ENCODE assay signal across 8 cellular contexts in the genomic region with DNA sequence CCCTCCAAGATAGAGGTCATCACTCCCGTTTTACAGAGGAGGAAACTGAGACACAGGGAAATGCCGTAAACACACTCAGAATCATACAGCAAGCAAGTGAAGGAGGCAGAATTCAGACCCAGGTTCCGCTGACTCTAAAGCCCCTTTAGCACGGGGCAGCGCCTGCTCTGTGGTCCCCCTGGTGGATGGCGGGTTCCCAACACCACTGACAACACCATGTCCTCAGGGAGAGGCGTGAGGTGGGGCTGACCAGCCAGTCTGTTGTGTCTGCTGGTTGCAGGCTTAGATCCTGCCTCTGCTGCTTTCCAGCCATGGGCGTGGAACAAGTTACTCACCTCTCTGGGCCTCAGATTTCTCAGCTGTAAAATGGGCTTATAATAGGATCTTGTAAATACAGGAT.
A peak's percentile ranks its signal among the peaks of the same experiment; 100 is the strongest.
DNase-seq lines count a peak whose midpoint lies in the region; ATAC-seq, FAIRE-seq and TF ChIP-seq lines count a peak whose summit lies in the region.

No MANE protein-coding gene starts in this region.

- FAIRE-seq in bronchial epithelial cell (lab: Jason Lieb, UNC) = no peak

- intact Hi-C loops in head of caudate nucleus (cut with DNase I) = no loop called here

- no peaks in the 10 kb centered on the region for H4K20me1 ChIP-seq in Loucy (ENCODE audit: insufficient read depth, low read length, poor library complexity, severe bottlenecking)

- H3K4me1 ChIP-seq in Loucy (ENCODE audit: insufficient read depth, low read length, poor library complexity, severe bottlenecking) = no peaks in the 10 kb centered on the region

- H3K4me3 ChIP-seq in Loucy (ENCODE audit: low read length, poor library complexity, severe bottlenecking) (no peak overlapping the region), bronchial epithelial cell (ENCODE audit: low read depth, low read length) (no peak overlapping the region)

- H3K9me3 ChIP-seq in Loucy (ENCODE audit: insufficient read depth, low read depth, low read length) = no peaks in the 10 kb centered on the region; the same call in 1 of the 2 replicates

- H2AFZ ChIP-seq in Loucy (ENCODE audit: low read length) = no peak overlapping the region

- H3K4me2 ChIP-seq in Loucy (ENCODE audit: low read depth, low read length, poor library complexity, severe bottlenecking) = no peak overlapping the region

- no peak for ATAC-seq in GM18870 (IDR thresholded peaks at IDR 0.05; ENCODE audit: unreplicated experiment)

- H3K27me3 ChIP-seq in Loucy (ENCODE audit: insufficient read depth, low read length, poor library complexity, severe bottlenecking) = no peaks in the 10 kb centered on the region
- H3K27me3 ChIP-seq in bronchial epithelial cell (ENCODE audit: control insufficient read depth, insufficient read depth, low read length) = peaks cover 2% of the 10 kb centered on the region

- H3F3A ChIP-seq in Loucy (ENCODE audit: low read depth) = no peaks in the 10 kb centered on the region

- H3K9me2 ChIP-seq in Loucy (replicated peaks; ENCODE audit: low read depth, low read length) = no peaks in the 10 kb centered on the region

- DNase-seq in ELR (ENCODE audit: low read depth) (peak; percentile 40), bronchial epithelial cell (ENCODE audit: low read depth) (peak; percentile 11), mucosa of gallbladder (ENCODE audit: low spot score) (peak; percentile 10), head of caudate nucleus (no peak), NCI-H128 (lab: John Stamatoyannopoulos, UW; ENCODE audit: unreplicated experiment) (no peak), NCI-H774 (lab: John Stamatoyannopoulos, UW) (no peak)

- H3K36me3 ChIP-seq in Loucy (ENCODE audit: insufficient read depth, low read length) (no peaks in the 10 kb centered on the region), bronchial epithelial cell (ENCODE audit: control insufficient read depth, insufficient read depth, low read length) (no peaks in the 10 kb centered on the region)

- TF ChIP-seq CTCF in Loucy (conservative IDR thresholded peaks at IDR 0.05; ENCODE audit: low read length) (peak; percentile 25; the same call in 1 of the 2 replicates), bronchial epithelial cell (IDR thresholded peaks at IDR 0.05; ENCODE audit: insufficient read depth, low read length, severe bottlenecking) (peak; percentile 42)

- H3K79me2 ChIP-seq in Loucy (ENCODE audit: insufficient read depth, low read length) = no peaks in the 10 kb centered on the region

- H3K9ac ChIP-seq in Loucy (ENCODE audit: low read depth, low read length, poor library complexity, severe bottlenecking) = no peak overlapping the region

Comparison
In these comparisons a context has a peak if more than half of its experiments do, and no peak if none do; other contexts are left out.
1. DNase-seq: peak in ELR (single experiment), bronchial epithelial cell (single experiment) and mucosa of gallbladder (single experiment); none in head of caudate nucleus (0 of 42), NCI-H128 (single experiment) and NCI-H774 (single experiment).